ENCODE assay signal across 9 cellular contexts in genomic region chr17:42247734-42248133, GRCh38. TPM values are rescaled to one million over a fixed set of nuclear protein-coding genes. Genes with fewer than 3 reads are reported as not detected.
A peak's percentile ranks its signal among the peaks of the same experiment; 100 is the strongest.
DNase-seq lines count a peak whose midpoint lies in the region; ATAC-seq and TF ChIP-seq lines count a peak whose summit lies in the region.
"Had no signal": no experiment of that assay in that cellular context is flagged by ENCODE, and none has a peak within 500 bp of the region (broad histone marks: within the 10 kb centered on the region; RNA-seq: fewer than 3 reads in every experiment).

No MANE protein-coding gene starts in this region.

- H2AFZ ChIP-seq in SK-N-SH (ENCODE audit: low read depth) = no peak overlapping the region

- no peak for TF ChIP-seq RAD21 in SK-N-SH (IDR thresholded peaks at IDR 0.05; ENCODE audit: low read length)

- peaks cover 0 to 6% of the 10 kb centered on the region in 2 experiments for H3K36me3 ChIP-seq in SK-N-SH (replicated peaks in 1 of 2; ENCODE audit: control insufficient read depth in 1 of 2, insufficient read depth in 2 of 2, low read length in 1 of 2)
- H3K36me3 ChIP-seq in RWPE2 (ENCODE audit: low read depth) = no peaks in the 10 kb centered on the region

- H3K9me3 Mint-ChIP-seq in stimulated activated naive B cell treated with anti-CD40 and anti-IgM and Interleukin-4, amounts not matched to agents 10 μg/mL and 1 μg/mL and 100 μg/mL, for 72 hours = no peaks in the 10 kb centered on the region

- H3K9me3 ChIP-seq in SK-N-SH = no peaks in the 10 kb centered on the region
- H3K9me3 ChIP-seq in RWPE2 (ENCODE audit: severe bottlenecking) = no peaks in the 10 kb centered on the region

- H3K36me3 Mint-ChIP-seq in stimulated activated naive B cell treated with anti-CD40 and anti-IgM and Interleukin-4, amounts not matched to agents 10 μg/mL and 1 μg/mL and 100 μg/mL, for 72 hours = peaks cover 5% of the 10 kb centered on the region in 2 donors

- peak overlapping the region; percentile 70 for H3K27ac Mint-ChIP-seq in stimulated activated naive B cell treated with anti-CD40 and anti-IgM and Interleukin-4, amounts not matched to agents 10 μg/mL and 1 μg/mL and 100 μg/mL, for 72 hours

- H3K27ac ChIP-seq in SK-N-SH (ENCODE audit: low read depth in 2 of 2, low read length in 1 of 2) (peak overlapping the region; percentile 73 to 94), RWPE2 (ENCODE audit: poor library complexity, severe bottlenecking) (no peak overlapping the region)

- WGBS in SK-N-SH (ENCODE audit: low lambda C conversion rate) = 94% methylated on average over 5 of the region's 5 CpGs

- DNase-seq in SK-N-SH (no peak), RWPE2 (ENCODE audit: low spot score) (no peak), fibroblast of the aortic adventitia (ENCODE audit: low read depth) (peak; percentile 61), DMS 273 treated with DMSO at 0.1 percent for 48 hours (lab: John Stamatoyannopoulos, UW) (no peak)
- no peak for DNase-seq in stimulated activated naive B cell treated with anti-CD40 and anti-IgM and Interleukin-4, amounts not matched to agents 10 μg/mL and 1 μg/mL and 100 μg/mL, for 72 hours
- DNase-seq: NCI-H146 had no signal

- H4K20me1 ChIP-seq in SK-N-SH (ENCODE audit: insufficient read depth) = no peaks in the 10 kb centered on the region

- no peaks in the 10 kb centered on the region for H3K27me3 ChIP-seq in SK-N-SH (ENCODE audit: insufficient read depth)
- no peaks in the 10 kb centered on the region for H3K27me3 ChIP-seq in RWPE2 (ENCODE audit: insufficient read depth, poor library complexity, severe bottlenecking)

- H3K4me1 ChIP-seq in SK-N-SH (ENCODE audit: control insufficient read depth in 1 of 2, insufficient read depth in 2 of 2, low read depth in 1 of 2, low read length in 1 of 2) (peaks cover 5 to 8% of the 10 kb centered on the region in 2 experiments; a peak in 3 of 4 replicates), RWPE2 (ENCODE audit: insufficient read depth, poor library complexity, severe bottlenecking) (peaks cover 8% of the 10 kb centered on the region)

- H3K79me2 ChIP-seq in SK-N-SH (ENCODE audit: insufficient read depth) = peaks cover 67% of the 10 kb centered on the region

- no peak for TF ChIP-seq EP300 in SK-N-SH (IDR thresholded peaks at IDR 0.05; ENCODE audit: borderline replicate concordance in 1 of 2, low read depth in 1 of 2, low read length in 1 of 2)

- H3K4me3 ChIP-seq in SK-N-SH (ENCODE audit: low read depth in 2 of 2, low read length in 1 of 2) (no peak overlapping the region), RWPE2 (ENCODE audit: severe bottlenecking) (no peak overlapping the region), fibroblast of the aortic adventitia (ENCODE audit: low read depth, low read length) (no peak overlapping the region)

- H3K4me2 ChIP-seq in SK-N-SH = 0 out of 2 replicates have a peak overlapping the region, but pooled peaks have one; percentile 70

- TF ChIP-seq CTCF in SK-N-SH (IDR thresholded peaks at IDR 0.05) (no peak), RWPE2 (IDR thresholded peaks at IDR 0.05; ENCODE audit: poor library complexity, severe bottlenecking) (no peak), fibroblast of the aortic adventitia (IDR thresholded peaks at IDR 0.05; ENCODE audit: insufficient read depth, low read length) (no peak)

- H3K9ac ChIP-seq in SK-N-SH = no peak overlapping the region

- no peaks in the 10 kb centered on the region for H3K27me3 Mint-ChIP-seq in stimulated activated naive B cell treated with anti-CD40 and anti-IgM and Interleukin-4, amounts not matched to agents 10 μg/mL and 1 μg/mL and 100 μg/mL, for 72 hours

- CTCF ChIA-PET in SK-N-SH (lab: Yijun Ruan, JAX) = interaction anchor here (1.5 to 2.3 kb wide), 5 partner anchors 11 to 223 kb away, joined by 3 to 10 read pairs (median 8); no protein-coding TSS in a partner anchor

- POLR2A ChIA-PET in SK-N-SH (lab: Yijun Ruan, JAX) = interaction anchor here (1.2 to 1.9 kb wide), 2 partner anchors 30 to 231 kb away, joined by 6 read pairs; partner anchors contain the start of gene DNAJC7

- ATAC-seq in SK-N-SH treated with all-trans-retinoic acid at 6 μM for 48 hours (no peak), RWPE2 (ENCODE audit: low read depth) (peak; percentile 52), GM18517 (IDR thresholded peaks at IDR 0.05; ENCODE audit: unreplicated experiment) (no peak), HG02884 (IDR thresholded peaks at IDR 0.05; ENCODE audit: unreplicated experiment) (no peak)
- ATAC-seq in stimulated activated naive B cell treated with anti-CD40 and anti-IgM and Interleukin-4, amounts not matched to agents 10 μg/mL and 1 μg/mL and 100 μg/mL, for 72 hours (replicated peaks) = no peak

- peak overlapping the region; percentile 22 to 41 for H3K4me3 Mint-ChIP-seq in stimulated activated naive B cell treated with anti-CD40 and anti-IgM and Interleukin-4, amounts not matched to agents 10 μg/mL and 1 μg/mL and 100 μg/mL, for 72 hours

- peaks cover 20 to 40% of the 10 kb centered on the region in 2 donors for H3K4me1 Mint-ChIP-seq in stimulated activated naive B cell treated with anti-CD40 and anti-IgM and Interleukin-4, amounts not matched to agents 10 μg/mL and 1 μg/mL and 100 μg/mL, for 72 hours

- H3F3A ChIP-seq in SK-N-SH (replicated peaks; ENCODE audit: insufficient read depth) = peaks cover 11% of the 10 kb centered on the region

- no peaks in the 10 kb centered on the region for H3K9me2 ChIP-seq in SK-N-SH

TF ChIP-seq in SK-N-SH, 30 proteins besides CTCF, POLR2A, EP300 and RAD21 (continues in another document):
- TF ChIP-seq IRF3 (IDR thresholded peaks at IDR 0.05; ENCODE audit: low read depth, low read length) = no peak
- no peak for TF ChIP-seq RCOR1 (IDR thresholded peaks at IDR 0.05; ENCODE audit: low read length)
- TF ChIP-seq EZH2phosphoT487 (IDR thresholded peaks at IDR 0.05; ENCODE audit: borderline replicate concordance, low read depth) = no peak
- no peak for TF ChIP-seq USF1 (IDR thresholded peaks at IDR 0.05; ENCODE audit: borderline replicate concordance, low read depth)
- TF ChIP-seq MEF2A (IDR thresholded peaks at IDR 0.05; ENCODE audit: borderline replicate concordance, low read depth) = no peak

TF ChIP-seq in SK-N-SH treated with all-trans-retinoic acid at 6 μM for 48 hours, 23 proteins besides CTCF, POLR2A, EP300 and RAD21:
- TF ChIP-seq ZC3H10 (CRISPR knock-in tag; IDR thresholded peaks at IDR 0.05) = no peak
- TF ChIP-seq ZFP30 (CRISPR knock-in tag; IDR thresholded peaks at IDR 0.05) = no peak
- no peak for TF ChIP-seq POU6F1 (CRISPR knock-in tag; IDR thresholded peaks at IDR 0.05; ENCODE audit: borderline replicate concordance, low read depth)
- no peak for TF ChIP-seq CREB5 (CRISPR knock-in tag; IDR thresholded peaks at IDR 0.05; ENCODE audit: low read depth)

RNA-seq across cellular contexts. Expression of gene STAT5B, which starts 28.5 kb away (rescaled TPM):
- polyA plus RNA-seq in SK-N-SH (2012; rRNA removed) = 23.6 and 27.7 TPM in 2 replicates
- 12.5 and 15.6 TPM in 2 replicates for polyA plus RNA-seq in SK-N-SH (2012; cell fraction: cytosol; rRNA removed)
- 64.3 and 77.5 TPM in 2 replicates for polyA plus RNA-seq in SK-N-SH (2012; cell fraction: nucleus; rRNA removed)
- 14.1 and 23.0 TPM in 2 replicates for total RNA-seq in fibroblast of the aortic adventitia (ENCODE audit: low replicate concordance)

RNA-seq across cellular contexts. Expression of gene STAT5A, which starts 40.6 kb away (rescaled TPM):
- 1.4 and 2.3 TPM in 2 replicates for polyA plus RNA-seq in SK-N-SH (2012; rRNA removed)
- polyA plus RNA-seq in SK-N-SH (2012; cell fraction: cytosol; rRNA removed) = 0.85 and 1.7 TPM in 2 replicates
- polyA plus RNA-seq in SK-N-SH (2012; cell fraction: nucleus; rRNA removed) = 5.1 and 5.8 TPM in 2 replicates
- total RNA-seq in fibroblast of the aortic adventitia (ENCODE audit: low replicate concordance) = 25.2 and 27.3 TPM in 2 replicates

RNA-seq across cellular contexts. Expression of gene GHDC, which starts 53.4 kb away (rescaled TPM):
- 15.8 and 18.0 TPM in 2 replicates for polyA plus RNA-seq in SK-N-SH (2012; rRNA removed)
- polyA plus RNA-seq in SK-N-SH (2012; cell fraction: cytosol; rRNA removed) = 5.8 and 9.8 TPM in 2 replicates
- 48.3 and 51.9 TPM in 2 replicates for polyA plus RNA-seq in SK-N-SH (2012; cell fraction: nucleus; rRNA removed)
- 14.8 and 33.8 TPM in 2 replicates for total RNA-seq in fibroblast of the aortic adventitia (ENCODE audit: low replicate concordance)
